Comparison of ENCODE assay signal across 8 cellular contexts in genomic region chr19:41753159-41753558, GRCh38. TPM values are rescaled to one million over a fixed set of nuclear protein-coding genes. Genes with fewer than 3 reads are reported as not detected.
DNase-seq lines count a peak whose midpoint lies in the region; ATAC-seq and TF ChIP-seq lines count a peak whose summit lies in the region.

No MANE protein-coding gene starts in this region.

- no TSS peak for BruUV-seq in Calu3 (replicated peaks; lab: Mats Ljungman, UMichigan)

- CTCF ChIA-PET in Calu3 (lab: Charles Lee): interaction anchor here (0.7 to 4.0 kb wide), 15 partner anchors 8 to 303 kb away, joined by 3 to 66 read pairs (median 5); partner anchors contain the start of genes CEACAM3 and RPS19

- no peaks in the 10 kb centered on the region for H3K9me3 Mint-ChIP-seq in Calu3 (ENCODE audit: low read depth, unreplicated experiment)

- H3K4me3 Mint-ChIP-seq in Calu3 (ENCODE audit: low read depth, unreplicated experiment): no peak overlapping the region

- H3K4me3 ChIP-seq in Jurkat, Clone E6-1 (ENCODE audit: low read length): no peak overlapping the region
- H3K4me3 ChIP-seq in astrocyte of the cerebellum (ENCODE audit: low read depth, low read length) (no peak overlapping the region), kidney epithelial cell (ENCODE audit: low read depth, low read length) (no peak overlapping the region)

- H3K27me3 Mint-ChIP-seq in Calu3 (ENCODE audit: unreplicated experiment): peaks cover 10% of the 10 kb centered on the region

- DNase-seq in Calu3 (peak; percentile 89), T-helper 22 cell (ENCODE audit: low read depth) (peak; percentile 27), astrocyte of the cerebellum (ENCODE audit: low read depth) (no peak), kidney epithelial cell (ENCODE audit: low read depth) (no peak)
- DNase-seq in Jurkat, Clone E6-1 (ENCODE audit: low read depth, low spot score): peak; percentile 32
- peak; percentile 44 for DNase-seq in stimulated activated CD8-positive, alpha-beta memory T cell treated with anti-CD3 and anti-CD28 coated beads, Interleukin-12 subunit alpha, Interleukin-12 subunit beta, amount 100 ng/mL, for 4 hours (ENCODE audit: low read depth)

- H3K36me3 ChIP-seq in kidney epithelial cell (ENCODE audit: control insufficient read depth, insufficient read depth, low read length): no peaks in the 10 kb centered on the region

- in situ Hi-C loops in astrocyte of the cerebellum (cut with HindIII; ENCODE audit: low sequenced_read_pairs): no loop called here

- no peaks in the 10 kb centered on the region for H3K27me3 ChIP-seq in kidney epithelial cell (ENCODE audit: control insufficient read depth, insufficient read depth, low read length)

- TF ChIP-seq CTCF in Calu3 (IDR thresholded peaks at IDR 0.05; ENCODE audit: unreplicated experiment): peak; percentile 96
- TF ChIP-seq CTCF in astrocyte of the cerebellum (IDR thresholded peaks at IDR 0.05; ENCODE audit: low read depth, low read length, missing control alignments): peak; percentile 35
- peak; percentile 63 for TF ChIP-seq CTCF in kidney epithelial cell (IDR thresholded peaks at IDR 0.05; ENCODE audit: insufficient read depth, low read length, poor library complexity, severe bottlenecking)

- intact Hi-C loops in Calu3 (cut with micrococcal nuclease; ENCODE audit: unreplicated experiment): loop anchor here (1.0 kb wide), 1 partner anchor 32 kb away; no protein-coding TSS in a partner anchor

- H3K4me1 Mint-ChIP-seq in Calu3 (ENCODE audit: low read depth, unreplicated experiment): peaks cover 62% of the 10 kb centered on the region

- ATAC-seq in GM19397 (IDR thresholded peaks at IDR 0.05; ENCODE audit: unreplicated experiment): no peak
- no peak for ATAC-seq in HG03342 (IDR thresholded peaks at IDR 0.05; ENCODE audit: unreplicated experiment)

- H3K27ac Mint-ChIP-seq in Calu3 (ENCODE audit: unreplicated experiment): no peak overlapping the region

- peaks cover 12% of the 10 kb centered on the region for H3K36me3 Mint-ChIP-seq in Calu3 (ENCODE audit: insufficient read depth, unreplicated experiment)

RNA-seq across cellular contexts. Expression of gene CEACAM6, which starts 2.2 kb away (rescaled TPM):
- 44.5 and 98.9 TPM in 2 replicates for total RNA-seq in Calu3 (2022)
- polyA plus RNA-seq in Jurkat, Clone E6-1 (2012; ENCODE audit: insufficient read depth, insufficient read length): not detected
- 0.13 TPM in 1 of 2 replicates, not detected in the other for total RNA-seq in kidney epithelial cell

RNA-seq across cellular contexts. Expression of gene CEACAM3, which starts 43.2 kb away (rescaled TPM):
- total RNA-seq in Calu3 (2022) (not detected in 2 replicates), kidney epithelial cell (not detected in 2 replicates)
- polyA plus RNA-seq in Jurkat, Clone E6-1 (2012; ENCODE audit: insufficient read depth, insufficient read length): not detected

RNA-seq across cellular contexts. Expression of gene CEACAM5, which starts 44.7 kb away (rescaled TPM):
- 1.1 and 3.4 TPM in 2 replicates for total RNA-seq in Calu3 (2022)
- polyA plus RNA-seq in Jurkat, Clone E6-1 (2012; ENCODE audit: insufficient read depth, insufficient read length): not detected
- not detected in 2 replicates for total RNA-seq in kidney epithelial cell

Comparison
In these comparisons a context has a peak if more than half of its experiments do, and no peak if none do; other contexts are left out.
1. DNase-seq: peak in Calu3 (single experiment), Jurkat, Clone E6-1 (single experiment), T-helper 22 cell (single experiment) and stimulated activated CD8-positive, alpha-beta memory T cell treated with anti-CD3 and anti-CD28 coated beads, Interleukin-12 subunit alpha, Interleukin-12 subunit beta, amount 100 ng/mL, for 4 hours (single experiment); none in astrocyte of the cerebellum (single experiment) and kidney epithelial cell (single experiment).
2. CTCF ChIP-seq: peak in every context shown above with its lines; median percentile 96 in Calu3; 63 in kidney epithelial cell; 35 in astrocyte of the cerebellum.
3. RNA of gene CEACAM6, which starts 2.2 kb away (total RNA-seq): 44.5 to 98.9 TPM in Calu3; 0.13 TPM in kidney epithelial cell; every median in the first group is over 10 times any median in the second.